In genomic region chr6:166579234-166579575, GRCh38 we compare ENCODE assay signal across 23 cellular contexts.
"Had no signal": no experiment of that assay in that cellular context is flagged by ENCODE, and none has a peak within 500 bp of the region (broad histone marks: within the 10 kb centered on the region; RNA-seq: fewer than 3 reads in every experiment).

No MANE protein-coding gene starts in this region.

- DNase-seq: effector CD8-positive, alpha-beta T cell; esophagus squamous epithelium; foreskin fibroblast; glutamatergic neuron; left ventricle myocardium inferior; lower lobe of right lung; natural killer cell; ovary; sigmoid colon; stimulated activated naive CD4-positive, alpha-beta T cell treated with Interleukin-2 at 50 U/mL for 16 hours had no signal

- H3K36me3 Mint-ChIP-seq: natural killer cell had no signal

- H3K4me1 Mint-ChIP-seq: memory B cell, natural killer cell had no signal

- H3K9me3 ChIP-seq: lower lobe of right lung, ovary, right atrium auricular region, sigmoid colon, suprapubic skin, thyroid gland, upper lobe of left lung, vagina had no signal

- H3K27ac Mint-ChIP-seq: memory B cell, mesothelial cell of epicardium, natural killer cell had no signal

- ATAC-seq: gastroesophageal sphincter, natural killer cell had no signal

- H3K36me3 ChIP-seq: lower lobe of right lung, ovary, right atrium auricular region, sigmoid colon, suprapubic skin, thyroid gland, vagina had no signal

- H3K4me3 ChIP-seq: coronary artery, dorsolateral prefrontal cortex, esophagus squamous epithelium, gastroesophageal sphincter, left ventricle myocardium inferior, lower lobe of right lung, ovary, right atrium auricular region, sigmoid colon, skin epidermis, suprapubic skin, thyroid gland, upper lobe of left lung, vagina had no signal

- H3K27me3 ChIP-seq: dorsolateral prefrontal cortex, esophagus squamous epithelium, gastroesophageal sphincter, ovary, right atrium auricular region, sigmoid colon, suprapubic skin, thyroid gland, upper lobe of left lung, vagina had no signal

- H3K4me3 Mint-ChIP-seq: memory B cell, mesothelial cell of epicardium, natural killer cell, neural crest cell had no signal

- H3K4me1 ChIP-seq: suprapubic skin had no signal

- H3K27me3 Mint-ChIP-seq: memory B cell had no signal

- H3K27ac ChIP-seq: coronary artery, epithelial cell of prostate, esophagus squamous epithelium, gastroesophageal sphincter, left ventricle myocardium inferior, lower lobe of right lung, ovary, right atrium auricular region, sigmoid colon, skin epidermis, suprapubic skin, upper lobe of left lung, vagina had no signal
